ENCODE assay signal across 15 cellular contexts in genomic region chr4:168537556-168537955, GRCh38. TPM values are rescaled to one million over a fixed set of nuclear protein-coding genes. Genes with fewer than 3 reads are reported as not detected.
DNase-seq lines count a peak whose midpoint lies in the region; ATAC-seq and TF ChIP-seq lines count a peak whose summit lies in the region.
"Had no signal": no experiment of that assay in that cellular context is flagged by ENCODE, and none has a peak within 500 bp of the region (broad histone marks: within the 10 kb centered on the region; RNA-seq: fewer than 3 reads in every experiment).

No MANE protein-coding gene starts in this region.

- peak overlapping the region; percentile 43 for H2AFZ ChIP-seq in GM23248
- peak overlapping the region; percentile 7 for H2AFZ ChIP-seq in neural progenitor cell (replicated peaks)

- no peaks in the 10 kb centered on the region for H3K9me2 ChIP-seq in GM23248 (ENCODE audit: insufficient read depth)

- no peaks in the 10 kb centered on the region for H3K79me2 ChIP-seq in GM23248 (ENCODE audit: insufficient read depth)
- H3K79me2 ChIP-seq in neural progenitor cell (ENCODE audit: low read depth) = no peaks in the 10 kb centered on the region

- no peaks in the 10 kb centered on the region for H3K27me3 ChIP-seq in GM23248 (replicated peaks; ENCODE audit: insufficient read depth)
- no peaks in the 10 kb centered on the region for H3K27me3 ChIP-seq in RWPE2 (ENCODE audit: insufficient read depth, poor library complexity, severe bottlenecking)
- no peaks in the 10 kb centered on the region for H3K27me3 ChIP-seq in neural progenitor cell
- H3K27me3 ChIP-seq: BE2C had no signal

- H3K4me3 ChIP-seq in GM23248 (no peak overlapping the region), RWPE2 (ENCODE audit: severe bottlenecking) (no peak overlapping the region), fibroblast of mammary gland (ENCODE audit: control insufficient read depth, low read depth, low read length) (no peak overlapping the region), neural progenitor cell (no peak overlapping the region)

- 6 to 18% methylated on average over 3 of the region's 3 CpGs for WGBS in GM23248 (ENCODE audit: low coverage in 1 of 2, low lambda C conversion rate in 2 of 2, missing lambda C conversion rate in 2 of 2), 2 experiments

- no peak overlapping the region for H3K27ac Mint-ChIP-seq in neural progenitor cell
- H3K27ac Mint-ChIP-seq: CD8-positive, alpha-beta T cell; IgD-negative memory B cell had no signal

- no peak overlapping the region for H3K4me3 Mint-ChIP-seq in neural progenitor cell
- H3K4me3 Mint-ChIP-seq: CD8-positive, alpha-beta T cell; IgD-negative memory B cell had no signal

- H3K9me3 ChIP-seq in GM23248 (ENCODE audit: low read depth) = no peaks in the 10 kb centered on the region
- no peaks in the 10 kb centered on the region for H3K9me3 ChIP-seq in RWPE2 (ENCODE audit: severe bottlenecking)
- no peaks in the 10 kb centered on the region for H3K9me3 ChIP-seq in neural progenitor cell (ENCODE audit: low read depth)
- H3K9me3 ChIP-seq: BE2C had no signal

- peaks cover 25% of the 10 kb centered on the region; the same call in 1 of the 2 replicates for H3F3A ChIP-seq in GM23248 (ENCODE audit: insufficient read depth)
- peaks cover 5% of the 10 kb centered on the region for H3F3A ChIP-seq in neural progenitor cell (ENCODE audit: low read depth)

- peak overlapping the region; percentile 25 for H3K4me2 ChIP-seq in GM23248 (ENCODE audit: unreplicated experiment)
- H3K4me2 ChIP-seq in neural progenitor cell = no peak overlapping the region

- H3K36me3 ChIP-seq in GM23248 (ENCODE audit: low read depth) (no peaks in the 10 kb centered on the region), RWPE2 (ENCODE audit: low read depth) (no peaks in the 10 kb centered on the region), neural progenitor cell (no peaks in the 10 kb centered on the region)
- H3K36me3 ChIP-seq: BE2C had no signal

- H3K9me3 Mint-ChIP-seq in neural progenitor cell = no peaks in the 10 kb centered on the region
- H3K9me3 Mint-ChIP-seq: CD8-positive, alpha-beta T cell had no signal

- TF ChIP-seq CTCF in RWPE2 (IDR thresholded peaks at IDR 0.05; ENCODE audit: poor library complexity, severe bottlenecking) = no peak
- TF ChIP-seq CTCF in fibroblast of mammary gland (conservative IDR thresholded peaks at IDR 0.05; ENCODE audit: control insufficient read depth, insufficient read depth, low read depth, low read length) = no peak
- no peak for TF ChIP-seq CTCF in neural progenitor cell (IDR thresholded peaks at IDR 0.05)

- H3K9ac ChIP-seq in GM23248 (no peak overlapping the region), neural progenitor cell (no peak overlapping the region)

- DNase-seq in GM23248 (peak; percentile 70), RWPE2 (ENCODE audit: low spot score) (no peak), fibroblast of mammary gland (ENCODE audit: low read depth) (peak; percentile 43), neural progenitor cell (ENCODE audit: low spot score) (no peak), C1 segment of cervical spinal cord (lab: John Stamatoyannopoulos, UW) (no peak), left ventricle myocardium superior (no peak)
- DNase-seq: BE2C; CD8-positive, alpha-beta T cell; H7; MV-4-11; NCI-H1417 treated with DMSO at 0.1 percent for 48 hours; NCI-H2081 treated with DMSO at 0.1 percent for 48 hours; NCI-H524 treated with DMSO at 0.1 percent for 48 hours had no signal

- intact Hi-C loops in left ventricle myocardium superior (cut with micrococcal nuclease) = no loop called here

- peaks cover 7% of the 10 kb centered on the region for H3K27me3 Mint-ChIP-seq in neural progenitor cell (ENCODE audit: insufficient read depth, low read depth)
- H3K27me3 Mint-ChIP-seq: IgD-negative memory B cell had no signal

- peaks cover 35% of the 10 kb centered on the region for H3K4me1 ChIP-seq in GM23248 (ENCODE audit: insufficient read depth)
- H3K4me1 ChIP-seq in RWPE2 (ENCODE audit: insufficient read depth, poor library complexity, severe bottlenecking) = peaks cover 45% of the 10 kb centered on the region
- H3K4me1 ChIP-seq in neural progenitor cell = peaks cover 11% of the 10 kb centered on the region
- H3K4me1 ChIP-seq: BE2C had no signal

- H3K36me3 Mint-ChIP-seq in neural progenitor cell = no peaks in the 10 kb centered on the region
- H3K36me3 Mint-ChIP-seq: CD8-positive, alpha-beta T cell; IgD-negative memory B cell had no signal

- H3K27ac ChIP-seq in GM23248 = 0 out of 2 replicates have a peak overlapping the region, but pooled peaks have one; percentile 13
- H3K27ac ChIP-seq in RWPE2 (ENCODE audit: poor library complexity, severe bottlenecking) = peak overlapping the region; percentile 70
- no peak overlapping the region for H3K27ac ChIP-seq in neural progenitor cell

- ATAC-seq in RWPE2 (ENCODE audit: low read depth) (peak; percentile 35; the same call in 2 of the 3 replicates), GM18498 (IDR thresholded peaks at IDR 0.05; ENCODE audit: unreplicated experiment) (no peak), left ventricle myocardium superior (no peak)
- ATAC-seq: CD8-positive, alpha-beta T cell had no signal

- H3K4me1 Mint-ChIP-seq in neural progenitor cell = peaks cover 31% of the 10 kb centered on the region

- H4K20me1 ChIP-seq in GM23248 (ENCODE audit: insufficient read depth) (no peaks in the 10 kb centered on the region), neural progenitor cell (ENCODE audit: low read depth) (no peaks in the 10 kb centered on the region)

- in situ Hi-C loops in GM23248 (cut with MboI) = no loop called here

RNA-seq across cellular contexts. Expression of gene PALLD, which starts 40.7 kb away (rescaled TPM):
- total RNA-seq in GM23248 (2014; rRNA removed; shearing (Covaris generic)) = 14.5 and 17.9 TPM in 2 replicates
- 30.5 and 30.6 TPM in 2 replicates for polyA plus RNA-seq in GM23248 (2016; fragmentation: Nextera tagmentation; extraction: Ambion mirVana)
- 64.8 and 85.7 TPM in 2 replicates for total RNA-seq in neural progenitor cell (ENCODE audit: low replicate concordance)
- 998 TPM for total RNA-seq in left ventricle myocardium superior
- total RNA-seq: CD8-positive, alpha-beta T cell had no signal

RNA-seq across cellular contexts. Expression of gene DDX60L, which starts 57.3 kb away (rescaled TPM):
- total RNA-seq in GM23248 (2014; rRNA removed; shearing (Covaris generic)) = 6.3 and 15.8 TPM in 2 replicates
- 8.7 and 9.6 TPM in 2 replicates for polyA plus RNA-seq in GM23248 (2016; fragmentation: Nextera tagmentation; extraction: Ambion mirVana)
- total RNA-seq in neural progenitor cell (ENCODE audit: low replicate concordance) = 0.77 and 1.3 TPM in 2 replicates
- 9.7 TPM for total RNA-seq in left ventricle myocardium superior

Comparison
In these comparisons a context has a peak if more than half of its experiments do, and no peak if none do; other contexts are left out.
1. DNase-seq: peak in GM23248 (single experiment) and fibroblast of mammary gland (single experiment); none in RWPE2 (single experiment), neural progenitor cell (single experiment), C1 segment of cervical spinal cord (0 of 14) and left ventricle myocardium superior (single experiment).
2. RNA of gene PALLD, which starts 40.7 kb away (total RNA-seq): 998 TPM in left ventricle myocardium superior (single experiment); 64.8 to 85.7 TPM in neural progenitor cell and 14.5 to 17.9 TPM in GM23248; every median in the first group is over 10 times any median in the second.